ENCODE assay signal across 23 cellular contexts in genomic region chr7:32379486-32380115, GRCh38.
"Had no signal": no experiment of that assay in that cellular context is flagged by ENCODE, and none has a peak within 500 bp of the region (broad histone marks: within the 10 kb centered on the region; RNA-seq: fewer than 3 reads in every experiment).

No MANE protein-coding gene starts in this region.

- H3K27me3 ChIP-seq: sigmoid colon, transverse colon, upper lobe of right lung, uterus had no signal

- H3K36me3 ChIP-seq: esophagus squamous epithelium, prostate gland, sigmoid colon, spleen, transverse colon, upper lobe of right lung, uterus had no signal

- DNase-seq: cortex of kidney; effector memory CD8-positive, alpha-beta T cell; erythroblast; esophagus squamous epithelium; foreskin melanocyte; glutamatergic neuron; hypothalamus; immature natural killer cell; naive thymus-derived CD8-positive, alpha-beta T cell; nephron progenitor cell; right cardiac atrium; sigmoid colon; spleen; stimulated activated CD4-positive, alpha-beta T cell treated with anti-CD3 and anti-CD28 coated beads, Interleukin-4, amount 100 ng/mL, for 4 hours; stimulated activated naive CD8-positive, alpha-beta T cell treated with anti-CD3 and anti-CD28 coated beads, Interleukin-15, Interleukin-2, amounts not matched to agents 100 U/mL and 50 U/mL, for 24 hours; substantia nigra; transverse colon; upper lobe of right lung; uterus had no signal

- ATAC-seq: effector memory CD8-positive, alpha-beta T cell; naive thymus-derived CD8-positive, alpha-beta T cell; stimulated activated memory B cell treated with anti-CD40 and anti-IgM and Interleukin-4, amounts not matched to agents 10 μg/mL and 1 μg/mL and 100 μg/mL, for 72 hours; stimulated activated naive CD8-positive, alpha-beta T cell treated with anti-CD3 and anti-CD28 coated beads, Interleukin-15, Interleukin-2, amounts not matched to agents 100 U/mL and 50 U/mL, for 24 hours; upper lobe of right lung had no signal

- H3K27ac ChIP-seq: esophagus squamous epithelium, prostate gland, sigmoid colon, skin epidermis, spleen, transverse colon, upper lobe of right lung, uterus had no signal

- H3K4me1 ChIP-seq: esophagus squamous epithelium, prostate gland, sigmoid colon, spleen, transverse colon, upper lobe of right lung, uterus had no signal

- H3K4me3 ChIP-seq: esophagus squamous epithelium, lung, prostate gland, sigmoid colon, skin epidermis, spleen, transverse colon, upper lobe of right lung, uterus had no signal

- H3K9me3 ChIP-seq: esophagus squamous epithelium, prostate gland, sigmoid colon, spleen, transverse colon, upper lobe of right lung, uterus had no signal
